Comparison of ENCODE assay signal across 28 cellular contexts in the genomic region with DNA sequence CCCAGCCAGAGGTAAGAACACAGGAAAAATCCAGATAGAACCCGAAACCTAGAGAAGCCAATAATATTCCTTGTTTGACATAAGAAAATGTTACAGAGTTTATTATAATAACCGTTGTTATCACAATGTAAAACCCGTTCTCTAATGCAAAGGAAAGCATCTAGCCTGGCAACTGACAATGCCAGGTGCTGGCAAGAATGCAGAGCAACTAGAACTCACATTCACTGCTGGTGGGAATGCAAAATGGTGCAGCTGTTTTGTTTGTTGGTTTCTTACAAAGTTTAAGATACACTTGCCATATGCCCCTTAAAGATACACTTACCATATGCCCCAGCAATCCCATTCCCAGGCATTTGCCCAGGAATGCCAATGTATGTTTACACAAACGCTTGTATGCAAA. TPM values are rescaled to one million over a fixed set of nuclear protein-coding genes. Genes with fewer than 3 reads are reported as not detected.
"Had no signal": no experiment of that assay in that cellular context is flagged by ENCODE, and none has a peak within 500 bp of the region (broad histone marks: within the 10 kb centered on the region; RNA-seq: fewer than 3 reads in every experiment).

No MANE protein-coding gene starts in this region.

- H3K27ac ChIP-seq: left ventricle myocardium inferior, neural progenitor cell, ovary, right atrium auricular region, right lobe of liver, skin epidermis, suprapubic skin, thoracic aorta, tibial artery, upper lobe of right lung had no signal

- H3K27me3 Mint-ChIP-seq: naive B cell; progenitor cell of endocrine pancreas; stimulated activated naive CD8-positive, alpha-beta T cell treated with anti-CD3 and anti-CD28 coated beads, Interleukin-15, Interleukin-2, amounts not matched to agents 100 ng/mL and 50 ng/mL, for 24 hours had no signal

- H3K9me3 Mint-ChIP-seq: mesothelial cell of epicardium; naive B cell; natural killer cell; nephron progenitor cell; neural progenitor cell; stimulated activated naive CD8-positive, alpha-beta T cell treated with anti-CD3 and anti-CD28 coated beads, Interleukin-15, Interleukin-2, amounts not matched to agents 100 ng/mL and 50 ng/mL, for 24 hours had no signal

- DNase-seq: islet precursor cell; mesendoderm; natural killer cell; nephron progenitor cell; ovary; stimulated activated CD4-positive, alpha-beta T cell treated with anti-CD3 and anti-CD28 coated beads, Interleukin-12 subunit alpha, Interleukin-12 subunit beta, amount 100 ng/mL, for 4 hours; stimulated activated CD4-positive, alpha-beta T cell treated with anti-CD3 and anti-CD28 coated beads, Interleukin-15, amount 100 ng/mL, for 24 hours; stimulated activated CD4-positive, alpha-beta T cell treated with anti-CD3 and anti-CD28 coated beads, Interleukin-2, amount 100 ng/mL, for 24 hours; stimulated activated CD4-positive, alpha-beta T cell treated with anti-CD3 and anti-CD28 coated beads, Interleukin-4, amount 100 ng/mL, for 1 hour; stimulated activated naive CD4-positive, alpha-beta T cell; tibial artery; upper lobe of right lung had no signal

- ATAC-seq: natural killer cell had no signal

- H3K27me3 ChIP-seq: neural progenitor cell, ovary, right atrium auricular region, right lobe of liver, suprapubic skin, tibial artery, upper lobe of right lung had no signal

- H3K36me3 ChIP-seq: ovary had no signal

- H3K9me3 ChIP-seq: left ventricle myocardium inferior, ovary, right atrium auricular region, right lobe of liver, suprapubic skin, thoracic aorta, tibial artery, upper lobe of right lung had no signal

- H3K4me3 Mint-ChIP-seq: mesothelial cell of epicardium; naive B cell; natural killer cell; nephron progenitor cell; neural progenitor cell; stimulated activated naive CD8-positive, alpha-beta T cell treated with anti-CD3 and anti-CD28 coated beads, Interleukin-15, Interleukin-2, amounts not matched to agents 100 ng/mL and 50 ng/mL, for 24 hours had no signal

- H3K4me1 Mint-ChIP-seq: mesothelial cell of epicardium, natural killer cell, nephron progenitor cell, neural progenitor cell had no signal

- H3K4me1 ChIP-seq: left ventricle myocardium inferior, neural progenitor cell, right atrium auricular region, right lobe of liver, suprapubic skin, tibial artery, upper lobe of right lung had no signal

- H3K4me3 ChIP-seq: left ventricle myocardium inferior, lung, neural progenitor cell, ovary, right atrium auricular region, right lobe of liver, skin epidermis, suprapubic skin, thoracic aorta, tibial artery, upper lobe of right lung had no signal

- H3K27ac Mint-ChIP-seq: mesothelial cell of epicardium; natural killer cell; nephron progenitor cell; neural progenitor cell; progenitor cell of endocrine pancreas; stimulated activated naive CD8-positive, alpha-beta T cell treated with anti-CD3 and anti-CD28 coated beads, Interleukin-15, Interleukin-2, amounts not matched to agents 100 ng/mL and 50 ng/mL, for 24 hours had no signal

RNA-seq across cellular contexts. Expression of a gene that starts 28.3 kb away (rescaled TPM):
- total RNA-seq: mononuclear cell, natural killer cell, omental fat pad, pulmonary artery endothelial cell, right lobe of liver, subcutaneous adipose tissue had no signal
